Comparison of ENCODE assay signal across 1 cellular context in the genomic region with DNA sequence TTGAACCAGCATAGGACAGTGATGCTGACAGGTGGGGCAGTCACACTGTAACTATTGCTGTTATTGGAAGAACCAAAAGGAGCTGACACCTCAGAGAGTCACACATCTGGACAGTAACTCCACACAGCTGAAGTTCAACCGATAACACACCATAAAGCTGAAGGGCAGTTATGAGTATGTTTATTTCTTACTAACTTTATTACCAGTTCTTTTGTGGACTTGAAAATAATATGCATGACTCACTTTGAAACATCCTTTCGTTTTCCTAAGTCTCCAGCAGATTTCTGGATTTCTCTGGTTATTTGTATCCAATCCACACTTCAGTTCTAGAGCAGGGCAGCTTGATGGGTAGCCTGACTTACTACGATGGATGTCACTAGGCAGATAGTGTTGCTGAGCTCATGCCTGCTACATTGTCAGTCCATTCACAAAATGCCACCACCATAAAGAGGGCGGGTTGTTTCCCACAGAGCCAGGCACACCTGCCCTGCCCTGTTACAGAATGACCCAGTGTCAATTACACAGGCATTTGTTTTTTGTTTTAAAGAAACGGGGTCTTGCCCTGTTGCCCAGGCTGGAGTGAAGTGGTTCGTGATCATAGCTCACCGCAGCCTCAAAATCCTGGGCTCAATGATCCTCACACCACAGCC.
TF ChIP-seq lines count a peak whose summit lies in the region.

No MANE protein-coding gene starts in this region.

TF ChIP-seq in HepG2, 621 proteins besides CTCF, POLR2A, EP300 and RAD21:
- TF ChIP-seq MATR3 (CRISPR knock-in tag; IDR thresholded peaks at IDR 0.05), result no peak
- no peak for TF ChIP-seq MEIS1 (CRISPR knock-in tag; IDR thresholded peaks at IDR 0.05; ENCODE audit: borderline replicate concordance)
- TF ChIP-seq TP53 (CRISPR knock-in tag; conservative IDR thresholded peaks at IDR 0.05), result no peak
- TF ChIP-seq, protein P1, sequence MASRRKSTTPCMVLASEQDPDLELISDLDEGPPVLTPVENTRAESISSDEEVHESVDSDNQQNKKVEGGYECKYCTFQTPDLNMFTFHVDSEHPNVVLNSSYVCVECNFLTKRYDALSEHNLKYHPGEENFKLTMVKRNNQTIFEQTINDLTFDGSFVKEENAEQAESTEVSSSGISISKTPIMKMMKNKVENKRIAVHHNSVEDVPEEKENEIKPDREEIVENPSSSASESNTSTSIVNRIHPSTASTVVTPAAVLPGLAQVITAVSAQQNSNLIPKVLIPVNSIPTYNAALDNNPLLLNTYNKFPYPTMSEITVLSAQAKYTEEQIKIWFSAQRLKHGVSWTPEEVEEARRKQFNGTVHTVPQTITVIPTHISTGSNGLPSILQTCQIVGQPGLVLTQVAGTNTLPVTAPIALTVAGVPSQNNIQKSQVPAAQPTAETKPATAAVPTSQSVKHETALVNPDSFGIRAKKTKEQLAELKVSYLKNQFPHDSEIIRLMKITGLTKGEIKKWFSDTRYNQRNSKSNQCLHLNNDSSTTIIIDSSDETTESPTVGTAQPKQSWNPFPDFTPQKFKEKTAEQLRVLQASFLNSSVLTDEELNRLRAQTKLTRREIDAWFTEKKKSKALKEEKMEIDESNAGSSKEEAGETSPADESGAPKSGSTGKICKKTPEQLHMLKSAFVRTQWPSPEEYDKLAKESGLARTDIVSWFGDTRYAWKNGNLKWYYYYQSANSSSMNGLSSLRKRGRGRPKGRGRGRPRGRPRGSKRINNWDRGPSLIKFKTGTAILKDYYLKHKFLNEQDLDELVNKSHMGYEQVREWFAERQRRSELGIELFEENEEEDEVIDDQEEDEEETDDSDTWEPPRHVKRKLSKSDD (CRISPR knock-in tag; IDR thresholded peaks at IDR 0.05; ENCODE audit: low read depth), result no peak
- TF ChIP-seq, protein P2, sequence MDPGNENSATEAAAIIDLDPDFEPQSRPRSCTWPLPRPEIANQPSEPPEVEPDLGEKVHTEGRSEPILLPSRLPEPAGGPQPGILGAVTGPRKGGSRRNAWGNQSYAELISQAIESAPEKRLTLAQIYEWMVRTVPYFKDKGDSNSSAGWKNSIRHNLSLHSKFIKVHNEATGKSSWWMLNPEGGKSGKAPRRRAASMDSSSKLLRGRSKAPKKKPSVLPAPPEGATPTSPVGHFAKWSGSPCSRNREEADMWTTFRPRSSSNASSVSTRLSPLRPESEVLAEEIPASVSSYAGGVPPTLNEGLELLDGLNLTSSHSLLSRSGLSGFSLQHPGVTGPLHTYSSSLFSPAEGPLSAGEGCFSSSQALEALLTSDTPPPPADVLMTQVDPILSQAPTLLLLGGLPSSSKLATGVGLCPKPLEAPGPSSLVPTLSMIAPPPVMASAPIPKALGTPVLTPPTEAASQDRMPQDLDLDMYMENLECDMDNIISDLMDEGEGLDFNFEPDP (CRISPR knock-in tag; conservative IDR thresholded peaks at IDR 0.05), result no peak
- no peak for TF ChIP-seq MAF1 (CRISPR knock-in tag; IDR thresholded peaks at IDR 0.05; ENCODE audit: borderline replicate concordance)
- no peak for TF ChIP-seq RFX5 (IDR thresholded peaks at IDR 0.05; ENCODE audit: low read depth, low read length)
- 0 out of 2 replicates have a peak, but pooled peaks have one; percentile 38 for TF ChIP-seq POLR2AphosphoS2 (IDR thresholded peaks at IDR 0.05; ENCODE audit: low read depth, low read length)
- TF ChIP-seq STAT5B (CRISPR knock-in tag; IDR thresholded peaks at IDR 0.05), result no peak
- no peak for TF ChIP-seq ZNF709 (CRISPR knock-in tag; IDR thresholded peaks at IDR 0.05)
- 0 out of 2 replicates have a peak, but pooled peaks have one; percentile 21 for TF ChIP-seq ZFP91 (CRISPR knock-in tag; IDR thresholded peaks at IDR 0.05; ENCODE audit: borderline replicate concordance)
- 0 out of 2 replicates have a peak, but pooled peaks have one; percentile 33 for TF ChIP-seq MED13 (CRISPR knock-in tag; IDR thresholded peaks at IDR 0.05)
- TF ChIP-seq ZNF549 (CRISPR knock-in tag; IDR thresholded peaks at IDR 0.05), result no peak
- TF ChIP-seq ZNF7 (CRISPR knock-in tag; IDR thresholded peaks at IDR 0.05), result no peak
- TF ChIP-seq CEBPZ (IDR thresholded peaks at IDR 0.05; ENCODE audit: low read length), result no peak
- no peak for TF ChIP-seq ZMYM4 (CRISPR knock-in tag; IDR thresholded peaks at IDR 0.05)
- TF ChIP-seq SNRNP70 (IDR thresholded peaks at IDR 0.05; ENCODE audit: low read depth, low read length), result no peak
- TF ChIP-seq, protein P3, sequence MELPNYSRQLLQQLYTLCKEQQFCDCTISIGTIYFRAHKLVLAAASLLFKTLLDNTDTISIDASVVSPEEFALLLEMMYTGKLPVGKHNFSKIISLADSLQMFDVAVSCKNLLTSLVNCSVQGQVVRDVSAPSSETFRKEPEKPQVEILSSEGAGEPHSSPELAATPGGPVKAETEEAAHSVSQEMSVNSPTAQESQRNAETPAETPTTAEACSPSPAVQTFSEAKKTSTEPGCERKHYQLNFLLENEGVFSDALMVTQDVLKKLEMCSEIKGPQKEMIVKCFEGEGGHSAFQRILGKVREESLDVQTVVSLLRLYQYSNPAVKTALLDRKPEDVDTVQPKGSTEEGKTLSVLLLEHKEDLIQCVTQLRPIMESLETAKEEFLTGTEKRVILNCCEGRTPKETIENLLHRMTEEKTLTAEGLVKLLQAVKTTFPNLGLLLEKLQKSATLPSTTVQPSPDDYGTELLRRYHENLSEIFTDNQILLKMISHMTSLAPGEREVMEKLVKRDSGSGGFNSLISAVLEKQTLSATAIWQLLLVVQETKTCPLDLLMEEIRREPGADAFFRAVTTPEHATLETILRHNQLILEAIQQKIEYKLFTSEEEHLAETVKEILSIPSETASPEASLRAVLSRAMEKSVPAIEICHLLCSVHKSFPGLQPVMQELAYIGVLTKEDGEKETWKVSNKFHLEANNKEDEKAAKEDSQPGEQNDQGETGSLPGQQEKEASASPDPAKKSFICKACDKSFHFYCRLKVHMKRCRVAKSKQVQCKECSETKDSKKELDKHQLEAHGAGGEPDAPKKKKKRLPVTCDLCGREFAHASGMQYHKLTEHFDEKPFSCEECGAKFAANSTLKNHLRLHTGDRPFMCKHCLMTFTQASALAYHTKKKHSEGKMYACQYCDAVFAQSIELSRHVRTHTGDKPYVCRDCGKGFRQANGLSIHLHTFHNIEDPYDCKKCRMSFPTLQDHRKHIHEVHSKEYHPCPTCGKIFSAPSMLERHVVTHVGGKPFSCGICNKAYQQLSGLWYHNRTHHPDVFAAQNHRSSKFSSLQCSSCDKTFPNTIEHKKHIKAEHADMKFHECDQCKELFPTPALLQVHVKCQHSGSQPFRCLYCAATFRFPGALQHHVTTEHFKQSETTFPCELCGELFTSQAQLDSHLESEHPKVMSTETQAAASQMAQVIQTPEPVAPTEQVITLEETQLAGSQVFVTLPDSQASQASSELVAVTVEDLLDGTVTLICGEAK (IDR thresholded peaks at IDR 0.05), result no peak
- TF ChIP-seq, protein P3 (CRISPR knock-in tag; IDR thresholded peaks at IDR 0.05), result no peak
- TF ChIP-seq PBX3 (CRISPR knock-in tag; IDR thresholded peaks at IDR 0.05; ENCODE audit: borderline replicate concordance), result no peak
- TF ChIP-seq AKNA (CRISPR knock-in tag; IDR thresholded peaks at IDR 0.05; ENCODE audit: borderline replicate concordance), result no peak
- TF ChIP-seq ZNF383 (CRISPR knock-in tag; IDR thresholded peaks at IDR 0.05; ENCODE audit: borderline replicate concordance), result no peak
- 0 out of 2 replicates have a peak, but pooled peaks have one; percentile 49 for TF ChIP-seq POLR2G (IDR thresholded peaks at IDR 0.05; ENCODE audit: low read depth, low read length)
